In genomic region chr10:72322030-72322279, GRCh38 we compare ENCODE assay signal across 1 cellular context.
TF ChIP-seq lines count a peak whose summit lies in the region.

No MANE protein-coding gene starts in this region.

TF ChIP-seq in endothelial cell of umbilical vein, 7 proteins besides CTCF, POLR2A, EP300 and RAD21:
- no peak for TF ChIP-seq POLR2AphosphoS5 (IDR thresholded peaks at IDR 0.05; ENCODE audit: insufficient read depth, low read depth, low read length)
